Comparison of ENCODE assay signal across 8 cellular contexts in the genomic region with DNA sequence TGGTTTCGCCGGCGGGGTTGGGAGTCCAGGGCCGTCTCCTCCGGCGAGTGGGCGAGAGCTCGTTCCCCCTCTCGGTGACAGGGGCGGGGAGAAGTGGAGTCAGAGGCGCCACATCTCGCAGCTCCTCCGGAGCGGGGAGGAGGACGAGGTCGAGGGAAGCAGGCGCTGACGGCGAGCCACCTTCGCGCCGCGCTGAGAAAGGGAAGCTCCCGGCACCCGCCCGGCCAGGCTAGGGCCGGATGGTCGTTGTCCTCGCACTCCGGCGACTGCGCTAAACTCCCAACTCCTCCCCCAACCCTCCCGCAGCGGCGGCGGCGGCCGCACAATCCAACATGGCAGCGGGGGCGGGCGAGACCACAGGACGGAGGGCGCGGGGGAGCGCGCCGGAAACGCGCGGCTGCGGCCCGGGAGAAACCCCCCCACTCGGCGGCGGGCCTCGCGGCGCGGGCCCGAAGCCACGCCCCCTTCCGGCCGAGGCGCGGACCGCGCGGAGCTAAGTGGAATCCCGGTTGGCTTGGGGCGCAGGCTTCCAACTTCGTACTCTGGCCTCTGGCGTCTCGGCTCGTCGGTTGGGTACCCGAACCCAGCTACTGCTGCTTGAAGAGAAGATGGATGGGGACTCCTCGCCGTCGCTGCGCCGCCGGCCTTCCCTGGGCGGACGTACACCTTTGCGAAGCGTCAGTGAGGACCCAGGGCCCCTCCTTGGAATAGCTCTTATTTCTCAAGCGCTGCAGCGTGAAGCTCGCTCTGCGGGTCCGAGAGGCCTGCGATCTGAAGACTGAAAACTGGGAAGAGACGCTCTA. TPM values are rescaled to one million over a fixed set of nuclear protein-coding genes. Genes with fewer than 3 reads are reported as not detected.
DNase-seq lines count a peak whose midpoint lies in the region; ATAC-seq, FAIRE-seq and TF ChIP-seq lines count a peak whose summit lies in the region.

A gene (minus strand): TSS at position 270 of the 803 bp plus-strand sequence. CDS start 269 bp downstream, at position 1.

- H3K4me3 ChIP-seq in BJ (ENCODE audit: low read depth, low read length): peak within 1 kb of the TSS; percentile 91

- peak; percentile 80 for FAIRE-seq in GM19239 (lab: Jason Lieb, UNC)

- no peak for TF ChIP-seq CTCF in BJ (IDR thresholded peaks at IDR 0.05; ENCODE audit: insufficient read depth, low read depth, low read length)

- H3K36me3 ChIP-seq in BJ (ENCODE audit: control insufficient read depth, insufficient read depth, low read length): no peaks in the 10 kb centered on the region

- CTCF ChIA-PET in BJ (lab: Yijun Ruan, JAX): interaction anchor here (0.6 to 1.8 kb wide), 10 partner anchors 9 to 59 kb away, joined by 3 to 6 read pairs (median 3); no protein-coding TSS in a partner anchor

- DNase-seq in BJ (ENCODE audit: low read depth) (peak; percentile 27), GM19239 (ENCODE audit: insufficient read length, low spot score) (peak; percentile 76), NCI-H510A treated with DMSO at 0.1 percent for 48 hours (lab: John Stamatoyannopoulos, UW) (peak; percentile 76), dedifferentiated amniotic fluid mesenchymal stem cell (ENCODE audit: extremely low spot score) (peak; percentile 84), left lobe of liver (ENCODE audit: low spot score) (peak; percentile 95)
- peak; percentile 83 for DNase-seq in activated CD4-positive, alpha-beta T cell treated with anti-CD3 and anti-CD28 coated beads, Interleukin-2, amount 50 U/mL, for 1 hour
- DNase-seq in stimulated activated CD4-positive, alpha-beta T cell treated with anti-CD3 and anti-CD28 coated beads, Interleukin-2, amount 100 ng/mL, for 24 hours: peak; percentile 86 to 91

- ATAC-seq in HG03442 (IDR thresholded peaks at IDR 0.05; ENCODE audit: unreplicated experiment) (peak; percentile 74), left lobe of liver (peak; percentile 91)

- no peaks in the 10 kb centered on the region for H3K27me3 ChIP-seq in BJ (ENCODE audit: control insufficient read depth, insufficient read depth, low read length)

- POLR2A ChIA-PET in BJ (lab: Charles Lee): interaction anchor here (0.6 to 0.8 kb wide), 3 partner anchors 26 to 205 kb away, joined by 3 to 4 read pairs (median 4); no protein-coding TSS in a partner anchor

RNA-seq across cellular contexts. Expression of the gene that starts here (rescaled TPM):
- polyA plus RNA-seq in BJ (2011; rRNA removed): 4.0 and 6.6 TPM in 2 replicates
- polyA minus RNA-seq in BJ (2011; rRNA and poly(A)+ RNA removed): 4.4 and 5.9 TPM in 2 replicates
- total RNA-seq in left lobe of liver: 19.6 TPM

Comparison
In these comparisons a context has a peak if more than half of its experiments do, and no peak if none do; other contexts are left out.
1. Peak in every context shown above with its lines: DNase-seq, ATAC-seq and H3K4me3 ChIP-seq.
2. DNase-seq: peak in every context shown above with its lines; median percentile 95 in left lobe of liver; 88 in stimulated activated CD4-positive, alpha-beta T cell treated with anti-CD3 and anti-CD28 coated beads, Interleukin-2, amount 100 ng/mL, for 24 hours; 84 in dedifferentiated amniotic fluid mesenchymal stem cell; 83 in activated CD4-positive, alpha-beta T cell treated with anti-CD3 and anti-CD28 coated beads, Interleukin-2, amount 50 U/mL, for 1 hour; 76 in GM19239; 76 in NCI-H510A treated with DMSO at 0.1 percent for 48 hours; 27 in BJ.